ENCODE assay signal across 1 cellular context in genomic region chr1:208276757-208277435, GRCh38.
TF ChIP-seq lines count a peak whose summit lies in the region.

No MANE protein-coding gene starts in this region.

TF ChIP-seq in neural cell, 6 proteins besides CTCF, POLR2A, EP300 and RAD21 (continued from another document):
- TF ChIP-seq REST (IDR thresholded peaks at IDR 0.05; ENCODE audit: borderline replicate concordance) (no peak), POLR2AphosphoS5 (IDR thresholded peaks at IDR 0.05) (peak; percentile 53)
